In genomic region chr15:80923668-80924067, GRCh38 we compare ENCODE assay signal across 15 cellular contexts.
"Had no signal": no experiment of that assay in that cellular context is flagged by ENCODE, and none has a peak within 500 bp of the region (broad histone marks: within the 10 kb centered on the region; RNA-seq: fewer than 3 reads in every experiment).

No MANE protein-coding gene starts in this region.

- DNase-seq: activated naive CD8-positive, alpha-beta T cell treated with anti-CD3 and anti-CD28 coated beads for 36 hours; anterior cingulate cortex; endodermal cell; hypothalamus; left cardiac atrium; mucosa of descending colon; occipital lobe; stimulated activated CD4-positive, alpha-beta T cell treated with anti-CD3 and anti-CD28 coated beads, Interleukin-1b, Interleukin-23, amount 100 ng/mL, for 48 hours; stimulated activated naive B cell treated with anti-CD40 and anti-IgM and Interleukin-4, amounts not matched to agents 10 μg/mL and 1 μg/mL and 100 μg/mL, for 72 hours had no signal

- H3K9me3 Mint-ChIP-seq: activated naive CD8-positive, alpha-beta T cell treated with anti-CD3 and anti-CD28 coated beads for 36 hours; endodermal cell; natural killer cell treated with Interleukin-12 subunit alpha and Interleukin-12 subunit beta and Interleukin-15 and Interleukin-18, amount 100 ng/mL, for 72 hours; stimulated activated naive B cell treated with anti-CD40 and anti-IgM and Interleukin-4, amounts not matched to agents 10 μg/mL and 1 μg/mL and 100 μg/mL, for 72 hours; type B pancreatic cell had no signal

- ATAC-seq: left cardiac atrium; mucosa of descending colon; natural killer cell treated with Interleukin-12 subunit alpha and Interleukin-12 subunit beta and Interleukin-15 and Interleukin-18, amount 100 ng/mL, for 72 hours; sciatic nerve; stimulated activated naive B cell treated with anti-CD40 and anti-IgM and Interleukin-4, amounts not matched to agents 10 μg/mL and 1 μg/mL and 100 μg/mL, for 72 hours had no signal

- H3K36me3 Mint-ChIP-seq: natural killer cell treated with Interleukin-12 subunit alpha and Interleukin-12 subunit beta and Interleukin-15 and Interleukin-18, amount 100 ng/mL, for 72 hours had no signal

- H3K27ac Mint-ChIP-seq: activated naive CD8-positive, alpha-beta T cell treated with anti-CD3 and anti-CD28 coated beads for 36 hours; endodermal cell; stimulated activated naive B cell treated with anti-CD40 and anti-IgM and Interleukin-4, amounts not matched to agents 10 μg/mL and 1 μg/mL and 100 μg/mL, for 72 hours; type B pancreatic cell had no signal

- H3K4me3 ChIP-seq: lung, mucosa of descending colon, spleen, suprapubic skin had no signal
